Comparison of ENCODE assay signal across 20 cellular contexts in the genomic region with DNA sequence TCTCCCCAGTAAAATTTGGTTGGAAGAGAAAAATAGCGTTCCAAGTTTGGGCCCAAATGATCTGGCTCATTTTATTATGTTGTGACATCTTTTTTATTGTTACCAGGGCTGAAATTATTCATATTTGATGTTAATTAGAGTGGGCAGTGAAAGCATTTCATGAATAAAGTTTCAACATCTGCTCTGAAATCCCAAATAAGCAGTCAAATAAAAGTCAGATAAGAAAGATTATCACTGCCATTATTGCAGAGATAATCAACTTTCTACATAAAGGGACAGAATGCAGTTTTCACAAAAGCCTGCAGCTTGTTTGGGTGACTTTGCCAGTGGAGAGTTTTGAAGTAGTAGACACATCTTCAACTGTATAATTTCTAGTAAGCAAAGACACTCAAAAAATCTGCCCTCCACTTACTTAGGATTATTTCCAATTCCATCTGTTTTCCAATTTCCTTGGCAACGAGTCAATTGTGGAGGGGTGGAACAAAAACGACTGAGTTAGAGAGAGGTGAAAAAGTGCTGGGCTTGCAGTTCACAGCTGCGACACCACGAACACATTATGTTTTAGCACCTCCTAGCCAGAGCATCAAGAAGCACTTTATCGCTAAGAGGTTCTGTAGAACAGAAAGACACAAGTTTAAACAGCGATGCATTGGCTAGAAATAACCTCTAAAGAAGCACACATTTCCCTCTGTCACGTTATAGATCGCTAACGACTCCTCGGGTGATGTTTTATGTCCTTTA.
"Had no signal": no experiment of that assay in that cellular context is flagged by ENCODE, and none has a peak within 500 bp of the region (broad histone marks: within the 10 kb centered on the region; RNA-seq: fewer than 3 reads in every experiment).

No MANE protein-coding gene starts in this region.

- H3K36me3 Mint-ChIP-seq: activated naive CD4-positive, alpha-beta T cell treated with anti-CD3 and anti-CD28 coated beads, Interleukin-2, amount 50 U/mL, for 24 hours; brain; WTC11 had no signal

- H3K27ac ChIP-seq: dorsolateral prefrontal cortex, esophagus squamous epithelium, gastrocnemius medialis, parathyroid adenoma, upper lobe of left lung had no signal

- H3K4me3 Mint-ChIP-seq: activated naive CD4-positive, alpha-beta T cell treated with anti-CD3 and anti-CD28 coated beads, Interleukin-2, amount 50 U/mL, for 24 hours; WTC11 had no signal

- DNase-seq: activated gamma-delta T cell treated with Interleukin-2 at 50 U/mL for 16 hours; activated T-cell treated with anti-CD3 and anti-CD28 coated beads, Interleukin-2, amount 50 U/mL, for 1 hour; aorta; central memory CD4-positive, alpha-beta T cell; dorsolateral prefrontal cortex; esophagus squamous epithelium; gastrocnemius medialis; hypothalamus; nucleus accumbens; right cardiac atrium; stimulated activated CD4-positive, alpha-beta T cell treated with anti-CD3 and anti-CD28 coated beads, Interleukin-12 subunit alpha, Interleukin-12 subunit beta, amount 100 ng/mL, for 4 hours; stimulated activated CD4-positive, alpha-beta T cell treated with anti-CD3 and anti-CD28 coated beads, Interleukin-4, amount 100 ng/mL, for 4 hours; stimulated activated naive CD8-positive, alpha-beta T cell treated with anti-CD3 and anti-CD28 coated beads, Interleukin-15, Interleukin-2, amounts not matched to agents 100 U/mL and 50 U/mL, for 24 hours; T1000; upper lobe of left lung had no signal

- H3K9me3 Mint-ChIP-seq: activated naive CD4-positive, alpha-beta T cell treated with anti-CD3 and anti-CD28 coated beads, Interleukin-2, amount 50 U/mL, for 24 hours; brain; WTC11 had no signal

- H3K27ac Mint-ChIP-seq: activated naive CD4-positive, alpha-beta T cell treated with anti-CD3 and anti-CD28 coated beads, Interleukin-2, amount 50 U/mL, for 24 hours; WTC11 had no signal

- H3K4me3 ChIP-seq: dorsolateral prefrontal cortex, esophagus squamous epithelium, gastrocnemius medialis, upper lobe of left lung had no signal

- FAIRE-seq: islet of Langerhans had no signal
